In the genomic region with DNA sequence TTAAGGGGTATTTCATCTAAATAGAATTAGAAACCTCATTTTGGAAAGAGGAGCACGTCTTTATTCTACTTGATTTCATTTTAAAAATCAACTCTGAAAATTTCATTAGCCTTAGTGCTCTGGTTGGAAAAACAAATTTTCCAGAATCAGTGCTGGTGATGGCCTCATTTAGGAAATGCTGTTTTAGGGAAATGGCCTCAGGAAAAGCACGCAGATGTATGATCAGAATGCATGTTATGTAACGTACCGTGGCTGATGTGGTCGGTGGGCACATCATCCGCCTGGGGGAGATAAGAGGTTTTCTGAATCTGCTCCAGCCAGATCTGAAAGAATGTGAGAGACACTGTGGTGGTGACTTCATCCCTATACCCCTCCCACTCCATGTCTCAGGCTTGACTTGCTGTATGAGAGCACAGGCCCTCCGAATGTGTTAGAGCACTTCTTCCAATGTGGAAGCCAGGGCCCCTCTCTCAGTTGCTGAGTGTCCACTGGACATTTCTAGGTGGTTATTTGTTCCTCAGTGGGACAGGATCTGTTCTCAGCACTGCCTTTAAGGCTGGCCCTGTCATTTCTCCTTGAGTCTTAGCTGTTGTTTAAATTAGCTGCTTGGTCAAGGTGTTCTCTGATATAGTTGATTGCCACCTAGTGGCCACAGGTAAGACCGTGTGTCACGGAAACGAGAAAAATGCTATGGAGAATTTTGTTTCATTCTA, we compare ENCODE assay signal across 8 cellular contexts.
DNase-seq lines count a peak whose midpoint lies in the region; ATAC-seq and TF ChIP-seq lines count a peak whose summit lies in the region.

No MANE protein-coding gene starts in this region.

- no peaks in the 10 kb centered on the region for H3K27me3 Mint-ChIP-seq in activated T-cell treated with anti-CD3 and anti-CD28 coated beads, Interleukin-2, amount 50 U/mL, for 72 hours (ENCODE audit: low read depth)

- H3K9me3 Mint-ChIP-seq in activated T-cell treated with anti-CD3 and anti-CD28 coated beads, Interleukin-2, amount 50 U/mL, for 72 hours: no peaks in the 10 kb centered on the region

- no peaks in the 10 kb centered on the region for H3K36me3 Mint-ChIP-seq in activated T-cell treated with anti-CD3 and anti-CD28 coated beads, Interleukin-2, amount 50 U/mL, for 72 hours (ENCODE audit: insufficient read depth in 2 of 2)

- no peaks in the 10 kb centered on the region for H3K9me3 ChIP-seq in prostate gland

- WGBS in prostate gland: 64% methylated on average over 10 of the region's 10 CpGs

- intact Hi-C loops in prostate gland (cut with DNase I): loop anchor here (5.0 kb wide), 2 partner anchors 94 to 149 kb away; partner anchors contain the start of gene ARHGAP26

- peak; percentile 52 to 92 (median 88) for TF ChIP-seq CTCF in prostate gland (IDR thresholded peaks at IDR 0.05)

- H3K27me3 ChIP-seq in prostate gland (replicated peaks; ENCODE audit: insufficient read depth): no peaks in the 10 kb centered on the region

- no peak overlapping the region for H3K27ac ChIP-seq in prostate gland

- H3K36me3 ChIP-seq in prostate gland: no peaks in the 10 kb centered on the region

- peaks cover 9% of the 10 kb centered on the region for H3K4me1 ChIP-seq in prostate gland (replicated peaks)

- H3K27ac Mint-ChIP-seq in activated T-cell treated with anti-CD3 and anti-CD28 coated beads, Interleukin-2, amount 50 U/mL, for 72 hours: no peak overlapping the region

- TF ChIP-seq POLR2A in prostate gland (IDR thresholded peaks at IDR 0.05): no peak

- ATAC-seq in GM19035 (IDR thresholded peaks at IDR 0.05; ENCODE audit: unreplicated experiment) (peak; percentile 84), HG03378 (IDR thresholded peaks at IDR 0.05; ENCODE audit: unreplicated experiment) (peak; percentile 87)
- ATAC-seq in activated T-cell treated with anti-CD3 and anti-CD28 coated beads, Interleukin-2, amount 50 U/mL, for 72 hours (replicated peaks in 1 of 2): peak; percentile 91 to 97

- peaks cover 57% of the 10 kb centered on the region for H3K4me1 Mint-ChIP-seq in activated T-cell treated with anti-CD3 and anti-CD28 coated beads, Interleukin-2, amount 50 U/mL, for 72 hours (ENCODE audit: low read depth)

- no peak overlapping the region for H3K4me3 ChIP-seq in prostate gland

- DNase-seq in COLO829 (ENCODE audit: low spot score) (peak; percentile 59), NOMO-1 treated with dmso at 0.1 percent for 144 hours (lab: John Stamatoyannopoulos, UW; ENCODE audit: unreplicated experiment) (peak; percentile 22), germinal center (ENCODE audit: low spot score) (peak; percentile 76), prostate gland (ENCODE audit: low spot score) (peak; percentile 72), mesenteric fat pad (ENCODE audit: low spot score) (no peak)
- peak; percentile 43 to 57 for DNase-seq in activated T-cell treated with anti-CD3 and anti-CD28 coated beads, Interleukin-2, amount 50 U/mL, for 72 hours

- no peak overlapping the region for H3K4me3 Mint-ChIP-seq in activated T-cell treated with anti-CD3 and anti-CD28 coated beads, Interleukin-2, amount 50 U/mL, for 72 hours
